In the genomic region with DNA sequence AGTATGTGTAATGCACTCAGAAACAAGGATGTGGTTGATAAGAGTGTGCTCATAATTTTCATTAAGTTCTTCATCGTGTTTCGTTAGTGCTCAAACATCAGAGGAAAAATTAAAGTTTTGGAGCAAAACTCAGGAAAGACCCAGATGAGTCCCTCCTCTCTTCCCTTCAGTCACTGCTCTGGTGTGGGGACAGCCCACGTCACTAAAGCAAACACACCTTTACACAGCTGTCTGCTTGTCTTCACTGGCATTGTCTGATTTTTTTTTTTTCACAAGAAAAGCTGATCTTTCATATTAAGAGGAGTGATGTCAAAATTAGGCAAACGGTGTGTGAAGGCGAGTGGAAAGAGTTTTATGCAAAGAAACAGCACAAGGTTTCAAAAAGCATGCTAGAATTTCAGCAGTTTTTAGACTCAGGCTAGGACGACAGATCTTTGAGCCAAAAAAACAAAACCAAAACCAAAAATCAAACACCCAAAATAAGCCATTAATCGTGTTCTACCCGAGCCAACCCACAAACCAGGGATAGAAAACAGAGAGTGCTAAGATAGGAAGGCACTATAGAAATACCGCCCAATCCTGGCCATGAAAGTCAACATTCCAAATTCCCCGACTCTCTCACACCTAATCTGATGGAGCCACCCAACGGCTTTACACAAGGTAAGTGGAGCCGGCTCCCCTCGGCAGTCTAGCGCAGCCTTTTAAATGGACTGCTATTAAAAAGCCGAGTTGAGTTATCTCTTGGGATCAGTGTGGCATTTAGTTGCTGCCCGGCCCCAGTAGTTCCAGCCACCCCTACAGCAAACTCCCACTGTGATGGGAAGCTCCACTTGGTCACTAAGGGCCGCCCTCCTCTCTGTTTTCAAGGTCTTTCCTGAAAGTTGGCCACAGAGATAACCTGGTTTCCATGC, we compare ENCODE assay signal across 11 cellular contexts. TPM values are rescaled to one million over a fixed set of nuclear protein-coding genes. Genes with fewer than 3 reads are reported as not detected.
DNase-seq lines count a peak whose midpoint lies in the region; ATAC-seq, FAIRE-seq and TF ChIP-seq lines count a peak whose summit lies in the region.
"Had no signal": no experiment of that assay in that cellular context is flagged by ENCODE, and none has a peak within 500 bp of the region (broad histone marks: within the 10 kb centered on the region; RNA-seq: fewer than 3 reads in every experiment).

No MANE protein-coding gene starts in this region.

- TF ChIP-seq POLR2A in H54 (IDR thresholded peaks at IDR 0.05; ENCODE audit: low read depth, low read length): no peak

- no peak overlapping the region for H3K27ac Mint-ChIP-seq in T-cell

- no peaks in the 10 kb centered on the region for H3K9me3 Mint-ChIP-seq in T-cell

- H3K36me3 Mint-ChIP-seq in T-cell: no peaks in the 10 kb centered on the region

- ATAC-seq in T-cell (replicated peaks in 1 of 4): peak in 1 of 4 experiments; percentile 56

- H3K4me1 ChIP-seq in OCI-LY7 (ENCODE audit: insufficient read depth, low read length, poor library complexity, severe bottlenecking): no peaks in the 10 kb centered on the region

- H3K9me3 ChIP-seq in OCI-LY7 (ENCODE audit: low read length): no peaks in the 10 kb centered on the region

- BruUV-seq in OCI-LY7 (replicated peaks; lab: Mats Ljungman, UMichigan): no TSS peak

- intact Hi-C loops in OCI-LY7 (cut with micrococcal nuclease; ENCODE audit: unreplicated experiment): no loop called here

- DNase-seq in AG09309 (ENCODE audit: low read depth) (no peak), GM12865 (ENCODE audit: low read depth) (no peak), T-cell (no peak), foreskin fibroblast (no peak), H54 (ENCODE audit: insufficient read length, low spot score) (no peak), NCI-H2171 (lab: John Stamatoyannopoulos, UW) (no peak), OCI-LY7 (ENCODE audit: low spot score) (no peak), NCI-H226 (no peak)
- DNase-seq: DND-41, NCI-H2029 treated with DMSO at 0.1 percent for 48 hours, SHP77 had no signal

- H3K79me2 ChIP-seq in OCI-LY7 (ENCODE audit: insufficient read depth, low read depth, low read length): no peaks in the 10 kb centered on the region

- no peaks in the 10 kb centered on the region for H3K36me3 ChIP-seq in OCI-LY7 (ENCODE audit: insufficient read depth, low read length)

- no peak overlapping the region for H2AFZ ChIP-seq in OCI-LY7 (ENCODE audit: low read length)

- no peak for TF ChIP-seq CTCF in AG09309 (IDR thresholded peaks at IDR 0.05; ENCODE audit: control insufficient read depth, insufficient read depth, low read depth, low read length, missing control alignments)
- no peak for TF ChIP-seq CTCF in GM12865 (IDR thresholded peaks at IDR 0.05; ENCODE audit: insufficient read depth, low read depth, low read length, missing control alignments)
- no peak for TF ChIP-seq CTCF in foreskin fibroblast (IDR thresholded peaks at IDR 0.05; ENCODE audit: low read depth, low read length)
- no peak for TF ChIP-seq CTCF in OCI-LY7 (conservative IDR thresholded peaks at IDR 0.05; ENCODE audit: low read length)

- CTCF ChIA-PET in T-cell (lab: Charles Lee): no interaction called here
- CTCF ChIA-PET in OCI-LY7 (lab: Charles Lee; ENCODE audit: unreplicated experiment): no interaction called here

- H3K4me3 ChIP-seq in AG09309 (ENCODE audit: control insufficient read depth, low read depth, low read length) (peak overlapping the region; percentile 7; the same call in 1 of the 2 replicates), GM12865 (ENCODE audit: low read depth, low read length) (peak overlapping the region; percentile 49), foreskin fibroblast (ENCODE audit: low read depth in 1 of 2, low read length in 2 of 2) (peak overlapping the region; percentile 31 to 49), OCI-LY7 (ENCODE audit: low read depth, low read length, poor library complexity, severe bottlenecking) (no peak overlapping the region)

- peaks cover 19 to 31% of the 10 kb centered on the region in 2 donors for H3K27me3 Mint-ChIP-seq in T-cell

- peak overlapping the region; percentile 64 to 82 (median 69) for H3K4me3 Mint-ChIP-seq in T-cell

- no peaks in the 10 kb centered on the region for H4K20me1 ChIP-seq in OCI-LY7 (ENCODE audit: insufficient read depth, low read length)

- no peak overlapping the region for H3K27ac ChIP-seq in OCI-LY7 (ENCODE audit: low read depth, low read length, poor library complexity, severe bottlenecking)

- H3K4me2 ChIP-seq in OCI-LY7 (ENCODE audit: low read length): no peak overlapping the region

- H3K9me2 ChIP-seq in OCI-LY7 (ENCODE audit: insufficient read depth, low read length): no peaks in the 10 kb centered on the region

- FAIRE-seq in H54 (lab: Jason Lieb, UNC): no peak

- H3K4me1 Mint-ChIP-seq in T-cell: peaks cover 4 to 6% (median 5%) of the 10 kb centered on the region in 3 donors

- POLR2A ChIA-PET in T-cell (lab: Charles Lee) (interaction anchor here in 1 of 2 donors (0.6 kb wide), 3 partner anchors 816 to 1238 kb away, joined by 3 to 6 read pairs (median 6); no protein-coding TSS in a partner anchor), OCI-LY7 (lab: Charles Lee) (interaction anchor here (0.6 kb wide), 1 partner anchor 121 kb away, joined by 4 read pairs; no protein-coding TSS in a partner anchor)

RNA-seq across cellular contexts. Expression of gene GATA3, which starts 27.9 kb away (rescaled TPM):
- 10 to 100 TPM; 47.2 to 98.1 (median 59.9) TPM for total RNA-seq in T-cell
- total RNA-seq in OCI-LY7 (2014; rRNA removed; shearing (Covaris generic)): not detected in 2 replicates
- total RNA-seq in OCI-LY7 (2022): not detected in 2 replicates

Comparison
In these comparisons a context has a peak if more than half of its experiments do, and no peak if none do; other contexts are left out.
1. RNA of gene GATA3, which starts 27.9 kb away (total RNA-seq): 47.2 to 98.1 TPM in T-cell; not detected in OCI-LY7; every median in the first group is over 10 times any median in the second.